Comparison of ENCODE assay signal across 11 cellular contexts in genomic region chr19:2062770-2063169, GRCh38. TPM values are rescaled to one million over a fixed set of nuclear protein-coding genes. Genes with fewer than 3 reads are reported as not detected.
DNase-seq lines count a peak whose midpoint lies in the region; ATAC-seq and TF ChIP-seq lines count a peak whose summit lies in the region.
"Had no signal": no experiment of that assay in that cellular context is flagged by ENCODE, and none has a peak within 500 bp of the region (broad histone marks: within the 10 kb centered on the region; RNA-seq: fewer than 3 reads in every experiment).

No MANE protein-coding gene starts in this region.

- H3K4me1 ChIP-seq in A673 (ENCODE audit: insufficient read depth, low read length, poor library complexity, severe bottlenecking), result peaks cover 21% of the 10 kb centered on the region
- H3K4me1 ChIP-seq in DND-41 (ENCODE audit: insufficient read depth, low read length), result peaks cover 28% of the 10 kb centered on the region

- H3K4me2 ChIP-seq in DND-41 (ENCODE audit: insufficient read depth, low read length), result peak overlapping the region; percentile 79

- no TSS peak for BruUV-seq in A673 (replicated peaks; lab: Mats Ljungman, UMichigan)

- TF ChIP-seq CTCF in A673 (conservative IDR thresholded peaks at IDR 0.05; ENCODE audit: low read depth, low read length) (no peak), DND-41 (IDR thresholded peaks at IDR 0.05; ENCODE audit: borderline replicate concordance, extremely low read depth, low read length, poor library complexity, severe bottlenecking) (no peak)

- H3K27ac Mint-ChIP-seq in activated T-helper 1 cell treated with anti-CD3 and anti-CD28 coated beads, Interleukin-12 subunit alpha, Interleukin-12 subunit beta, Interleukin-2, Interleukin-4 antibody, amounts not matched to agents 30 ng/mL and 10 ng/mL and 1 ng/mL, durations not matched to agents 14 hours and 24 hours and 36 hours, result peak overlapping the region; percentile 92
- H3K27ac Mint-ChIP-seq in naive thymus-derived CD8-positive, alpha-beta T cell, result peak overlapping the region in 9 of 10 donors; percentile 44 to 98 (median 97)

- DNase-seq in A673 (ENCODE audit: low spot score) (no peak), DND-41 (no peak), GM19240 (ENCODE audit: insufficient read length, low spot score) (no peak), HUDEP-2 (lab: John Stamatoyannopoulos, UW; ENCODE audit: unreplicated experiment in 76 of 76) (no peak)
- DNase-seq in activated T-helper 1 cell treated with anti-CD3 and anti-CD28 coated beads, Interleukin-12 subunit alpha, Interleukin-12 subunit beta, Interleukin-2, Interleukin-4 antibody, amounts not matched to agents 30 ng/mL and 10 ng/mL and 1 ng/mL, durations not matched to agents 14 hours and 24 hours and 36 hours (ENCODE audit: low spot score), result no peak
- no peak for DNase-seq in naive thymus-derived CD8-positive, alpha-beta T cell
- DNase-seq: islet precursor cell, NCI-H1930, WERI-Rb-1 had no signal

- H3K4me1 Mint-ChIP-seq in activated T-helper 1 cell treated with anti-CD3 and anti-CD28 coated beads, Interleukin-12 subunit alpha, Interleukin-12 subunit beta, Interleukin-2, Interleukin-4 antibody, amounts not matched to agents 30 ng/mL and 10 ng/mL and 1 ng/mL, durations not matched to agents 14 hours and 24 hours and 36 hours (ENCODE audit: low read depth), result peaks cover 17% of the 10 kb centered on the region
- H3K4me1 Mint-ChIP-seq in naive thymus-derived CD8-positive, alpha-beta T cell, result peaks cover 8 to 47% (median 37%) of the 10 kb centered on the region in 4 donors

- H3K9me3 Mint-ChIP-seq in activated T-helper 1 cell treated with anti-CD3 and anti-CD28 coated beads, Interleukin-12 subunit alpha, Interleukin-12 subunit beta, Interleukin-2, Interleukin-4 antibody, amounts not matched to agents 30 ng/mL and 10 ng/mL and 1 ng/mL, durations not matched to agents 14 hours and 24 hours and 36 hours, result no peaks in the 10 kb centered on the region
- H3K9me3 Mint-ChIP-seq in naive thymus-derived CD8-positive, alpha-beta T cell, result no peaks in the 10 kb centered on the region

- H3K4me3 ChIP-seq in A673 (ENCODE audit: low read depth, low read length, poor library complexity, severe bottlenecking) (no peak overlapping the region), DND-41 (ENCODE audit: low read depth in 1 of 2, low read length in 2 of 2) (no peak overlapping the region)

- intact Hi-C loops in A673 (cut with micrococcal nuclease; ENCODE audit: unreplicated experiment), result no loop called here
- intact Hi-C loops in activated T-helper 1 cell treated with anti-CD3 and anti-CD28 coated beads, Interleukin-12 subunit alpha, Interleukin-12 subunit beta, Interleukin-2, Interleukin-4 antibody, amounts not matched to agents 30 ng/mL and 10 ng/mL and 1 ng/mL, durations not matched to agents 14 hours and 24 hours and 36 hours (cut with micrococcal nuclease), result no loop called here

- POLR2A ChIA-PET in A673 (lab: Charles Lee; ENCODE audit: low non-redundant PET), result no interaction called here
- POLR2A ChIA-PET in naive thymus-derived CD8-positive, alpha-beta T cell (lab: Charles Lee), result interaction anchor here (1.3 to 17.6 kb wide), 6 partner anchors 12 to 44 kb away, joined by 8 to 255 read pairs (median 36); partner anchors contain the start of genes MKNK2 and MOB3A

- peak overlapping the region; percentile 89 for H3K4me3 Mint-ChIP-seq in activated T-helper 1 cell treated with anti-CD3 and anti-CD28 coated beads, Interleukin-12 subunit alpha, Interleukin-12 subunit beta, Interleukin-2, Interleukin-4 antibody, amounts not matched to agents 30 ng/mL and 10 ng/mL and 1 ng/mL, durations not matched to agents 14 hours and 24 hours and 36 hours
- peak overlapping the region; percentile 66 to 96 (median 90) for H3K4me3 Mint-ChIP-seq in naive thymus-derived CD8-positive, alpha-beta T cell

- H3K27ac ChIP-seq in A673 (ENCODE audit: low read depth, low read length, poor library complexity, severe bottlenecking), result peak overlapping the region; percentile 99
- peak overlapping the region; percentile 87 for H3K27ac ChIP-seq in DND-41 (ENCODE audit: low read length)

- no peaks in the 10 kb centered on the region for H4K20me1 ChIP-seq in DND-41 (ENCODE audit: insufficient read depth, low read length)

- no peaks in the 10 kb centered on the region for H3K27me3 Mint-ChIP-seq in activated T-helper 1 cell treated with anti-CD3 and anti-CD28 coated beads, Interleukin-12 subunit alpha, Interleukin-12 subunit beta, Interleukin-2, Interleukin-4 antibody, amounts not matched to agents 30 ng/mL and 10 ng/mL and 1 ng/mL, durations not matched to agents 14 hours and 24 hours and 36 hours (ENCODE audit: insufficient read depth)
- H3K27me3 Mint-ChIP-seq in naive thymus-derived CD8-positive, alpha-beta T cell, result no peaks in the 10 kb centered on the region

- peak overlapping the region; percentile 64; the same call in 1 of the 2 replicates for H3K9ac ChIP-seq in DND-41 (ENCODE audit: low read depth, low read length)

- no peaks in the 10 kb centered on the region for H3K36me3 Mint-ChIP-seq in activated T-helper 1 cell treated with anti-CD3 and anti-CD28 coated beads, Interleukin-12 subunit alpha, Interleukin-12 subunit beta, Interleukin-2, Interleukin-4 antibody, amounts not matched to agents 30 ng/mL and 10 ng/mL and 1 ng/mL, durations not matched to agents 14 hours and 24 hours and 36 hours (ENCODE audit: low read depth)
- H3K36me3 Mint-ChIP-seq in naive thymus-derived CD8-positive, alpha-beta T cell, result no peaks in the 10 kb centered on the region

- no peaks in the 10 kb centered on the region for H3K9me3 ChIP-seq in A673 (ENCODE audit: low read depth, low read length, poor library complexity, severe bottlenecking)
- no peaks in the 10 kb centered on the region for H3K9me3 ChIP-seq in DND-41 (ENCODE audit: insufficient read depth, low read length, severe bottlenecking)

- H2AFZ ChIP-seq in DND-41 (ENCODE audit: low read depth, low read length), result no peak overlapping the region

- H3K36me3 ChIP-seq in A673 (ENCODE audit: insufficient read depth, low read length, poor library complexity, severe bottlenecking) (no peaks in the 10 kb centered on the region), DND-41 (ENCODE audit: insufficient read depth, low read length) (no peaks in the 10 kb centered on the region)
- H3K36me3 ChIP-seq: WERI-Rb-1 had no signal

- H3K27me3 ChIP-seq in A673 (replicated peaks; ENCODE audit: insufficient read depth, low read depth, low read length, poor library complexity) (no peaks in the 10 kb centered on the region), DND-41 (ENCODE audit: insufficient read depth, low read length, poor library complexity) (no peaks in the 10 kb centered on the region)

- CTCF ChIA-PET in A673 (lab: Charles Lee), result no interaction called here

- peaks cover 12% of the 10 kb centered on the region for H3K79me2 ChIP-seq in DND-41 (ENCODE audit: insufficient read depth, low read length)

- no peak for ATAC-seq in DND-41 (ENCODE audit: insufficient read depth, low read depth)
- no peak for ATAC-seq in naive thymus-derived CD8-positive, alpha-beta T cell
- ATAC-seq in HG02642 (IDR thresholded peaks at IDR 0.05; ENCODE audit: poor library complexity, unreplicated experiment), result no peak
- ATAC-seq in GM21529 (IDR thresholded peaks at IDR 0.05; ENCODE audit: unreplicated experiment), result no peak

RNA-seq across cellular contexts. Expression of gene MKNK2, which starts 11.7 kb away (rescaled TPM):
- total RNA-seq in A673 (2021), result 106 and 107 TPM in 2 replicates
- total RNA-seq in activated T-helper 1 cell treated with anti-CD3 and anti-CD28 coated beads, Interleukin-12 subunit alpha, Interleukin-12 subunit beta, Interleukin-2, Interleukin-4 antibody, amounts not matched to agents 30 ng/mL and 10 ng/mL and 1 ng/mL, durations not matched to agents 14 hours and 24 hours and 36 hours, result 150 and 166 TPM in 2 replicates
- 100 to 1,000 TPM; 171 to 176 TPM for total RNA-seq in naive thymus-derived CD8-positive, alpha-beta T cell
- 10 to 100 TPM; 26.1 to 47.1 (median 30.2) TPM for polyA plus RNA-seq in naive thymus-derived CD8-positive, alpha-beta T cell

RNA-seq across cellular contexts. Expression of gene MOB3A, which starts 33.4 kb away (rescaled TPM):
- total RNA-seq in A673 (2021), result 40.7 and 47.1 TPM in 2 replicates
- 161 and 167 TPM in 2 replicates for total RNA-seq in activated T-helper 1 cell treated with anti-CD3 and anti-CD28 coated beads, Interleukin-12 subunit alpha, Interleukin-12 subunit beta, Interleukin-2, Interleukin-4 antibody, amounts not matched to agents 30 ng/mL and 10 ng/mL and 1 ng/mL, durations not matched to agents 14 hours and 24 hours and 36 hours
- 100 to 1,000 TPM in 1 of 2 experiments, 10 to 100 TPM in 1; 94.0 to 101 TPM for total RNA-seq in naive thymus-derived CD8-positive, alpha-beta T cell
- 10 to 100 TPM; 40.5 to 90.4 (median 53.1) TPM for polyA plus RNA-seq in naive thymus-derived CD8-positive, alpha-beta T cell

RNA-seq across cellular contexts. Expression of gene IZUMO4, which starts 33.9 kb away (rescaled TPM):
- 1.6 and 2.5 TPM in 2 replicates for total RNA-seq in A673 (2021)
- 6.7 and 7.1 TPM in 2 replicates for total RNA-seq in activated T-helper 1 cell treated with anti-CD3 and anti-CD28 coated beads, Interleukin-12 subunit alpha, Interleukin-12 subunit beta, Interleukin-2, Interleukin-4 antibody, amounts not matched to agents 30 ng/mL and 10 ng/mL and 1 ng/mL, durations not matched to agents 14 hours and 24 hours and 36 hours
- total RNA-seq in naive thymus-derived CD8-positive, alpha-beta T cell, result 10 to 100 TPM; 16.6 to 18.7 TPM
- 1 to 10 TPM in 1 of 3 donors, under 1 TPM in 2; 0.26 to 1.4 (median 0.85) TPM for polyA plus RNA-seq in naive thymus-derived CD8-positive, alpha-beta T cell

RNA-seq across cellular contexts. Expression of gene BTBD2, which starts 47.3 kb away (rescaled TPM):
- 91.7 and 110 TPM in 2 replicates for total RNA-seq in A673 (2021)
- 27.5 and 27.7 TPM in 2 replicates for total RNA-seq in activated T-helper 1 cell treated with anti-CD3 and anti-CD28 coated beads, Interleukin-12 subunit alpha, Interleukin-12 subunit beta, Interleukin-2, Interleukin-4 antibody, amounts not matched to agents 30 ng/mL and 10 ng/mL and 1 ng/mL, durations not matched to agents 14 hours and 24 hours and 36 hours
- total RNA-seq in naive thymus-derived CD8-positive, alpha-beta T cell, result 10 to 100 TPM; 58.0 to 64.1 TPM
- polyA plus RNA-seq in naive thymus-derived CD8-positive, alpha-beta T cell, result 1 to 10 TPM; 3.2 to 7.3 (median 4.8) TPM
